15 cellular contexts compared by ENCODE assay signal in the genomic region with DNA sequence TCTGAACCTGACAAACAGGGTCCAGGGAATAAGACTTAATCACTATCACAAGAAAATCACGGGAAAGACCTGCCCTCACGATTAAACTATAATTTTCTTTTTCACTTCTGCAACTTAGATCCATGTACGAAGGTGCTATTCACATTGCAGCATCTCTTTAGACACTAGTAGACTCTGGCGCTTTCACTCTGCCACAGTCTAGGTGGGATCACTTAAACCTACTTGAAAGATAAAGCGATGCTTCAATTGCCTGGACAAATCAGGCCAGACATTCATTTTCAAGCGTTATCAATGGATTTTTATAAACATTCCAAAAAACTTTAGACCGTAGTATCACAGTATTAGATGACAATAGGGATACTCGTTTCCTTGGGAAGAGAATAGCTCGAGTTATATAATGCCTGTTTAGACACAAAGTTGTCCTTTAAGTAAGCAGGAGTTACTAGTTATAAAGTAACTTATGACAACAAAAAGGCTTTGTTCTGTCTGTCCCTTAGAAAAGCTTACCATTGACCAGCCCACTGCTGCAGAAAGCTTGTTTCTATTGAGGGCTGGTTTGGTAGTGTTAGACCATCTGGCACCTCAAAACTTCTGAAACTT.
"Had no signal": no experiment of that assay in that cellular context is flagged by ENCODE, and none has a peak within 500 bp of the region (broad histone marks: within the 10 kb centered on the region; RNA-seq: fewer than 3 reads in every experiment).

No MANE protein-coding gene starts in this region.

- H3K27ac Mint-ChIP-seq: activated CD4-positive, alpha-beta T cell treated with anti-CD3 and anti-CD28 coated beads, Interleukin-2, amount 10 ng/mL, durations not matched to agents 24 days and 14 days; activated naive CD8-positive, alpha-beta T cell treated with anti-CD3 and anti-CD28 coated beads, Interleukin-2, amount 50 U/mL, for 24 hours had no signal

- DNase-seq: activated CD4-positive, alpha-beta T cell treated with anti-CD3 and anti-CD28 coated beads, Interleukin-2, amount 10 ng/mL, durations not matched to agents 24 days and 14 days; activated CD8-positive, alpha-beta memory T cell treated with anti-CD3 and anti-CD28 coated beads for 24 hours; activated naive CD8-positive, alpha-beta T cell treated with anti-CD3 and anti-CD28 coated beads, Interleukin-2, amount 50 U/mL, for 24 hours; aorta; dermis blood vessel endothelial cell; effector memory CD8-positive, alpha-beta T cell; foreskin melanocyte; head of caudate nucleus; immature natural killer cell; stimulated activated CD4-positive, alpha-beta T cell treated with anti-CD3 and anti-CD28 coated beads, Interleukin-15, amount 100 ng/mL, for 24 hours; stimulated activated CD4-positive, alpha-beta T cell treated with anti-CD3 and anti-CD28 coated beads, Interleukin-4, amount 100 ng/mL, for 24 hours; stimulated activated naive CD4-positive, alpha-beta T cell treated with Interleukin-2 at 50 U/mL for 16 hours; substantia nigra; T-helper 2 cell; trophoblast cell had no signal

- H3K27me3 Mint-ChIP-seq: activated CD4-positive, alpha-beta T cell treated with anti-CD3 and anti-CD28 coated beads, Interleukin-2, amount 10 ng/mL, durations not matched to agents 24 days and 14 days; activated naive CD8-positive, alpha-beta T cell treated with anti-CD3 and anti-CD28 coated beads, Interleukin-2, amount 50 U/mL, for 24 hours; effector memory CD8-positive, alpha-beta T cell had no signal

- H3K4me3 Mint-ChIP-seq: activated CD4-positive, alpha-beta T cell treated with anti-CD3 and anti-CD28 coated beads, Interleukin-2, amount 10 ng/mL, durations not matched to agents 24 days and 14 days; activated naive CD8-positive, alpha-beta T cell treated with anti-CD3 and anti-CD28 coated beads, Interleukin-2, amount 50 U/mL, for 24 hours had no signal

- ATAC-seq: activated naive CD8-positive, alpha-beta T cell treated with anti-CD3 and anti-CD28 coated beads, Interleukin-2, amount 50 U/mL, for 24 hours; effector memory CD8-positive, alpha-beta T cell had no signal

- H3K9me3 Mint-ChIP-seq: activated CD4-positive, alpha-beta T cell treated with anti-CD3 and anti-CD28 coated beads, Interleukin-2, amount 10 ng/mL, durations not matched to agents 24 days and 14 days; activated naive CD8-positive, alpha-beta T cell treated with anti-CD3 and anti-CD28 coated beads, Interleukin-2, amount 50 U/mL, for 24 hours; effector memory CD8-positive, alpha-beta T cell; immature natural killer cell had no signal
